Comparison of ENCODE assay signal across 17 cellular contexts in the genomic region with DNA sequence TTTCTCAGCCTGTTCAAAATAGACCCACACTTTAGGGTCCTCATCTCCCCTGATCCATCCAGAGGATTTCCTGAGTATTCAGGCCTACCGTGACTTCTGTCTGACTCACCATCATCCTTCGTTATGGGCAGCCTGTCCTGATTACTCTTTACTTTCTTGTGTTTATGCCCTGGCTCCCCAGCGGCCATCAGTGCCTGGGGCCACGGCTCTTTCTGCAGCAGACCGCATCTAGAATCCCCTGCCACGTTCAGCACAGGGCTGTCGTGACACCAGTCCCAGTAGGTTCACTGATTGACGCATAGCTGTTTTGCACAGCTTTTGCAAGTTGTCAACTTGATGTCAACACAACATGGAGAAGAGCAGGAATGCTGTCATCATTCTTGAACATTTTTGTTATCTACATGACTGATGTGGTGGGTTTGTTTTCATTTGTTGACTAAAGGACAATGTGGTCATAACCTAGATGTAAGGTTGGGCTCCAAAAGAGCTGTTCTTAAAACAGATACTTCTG.
A peak's percentile ranks its signal among the peaks of the same experiment; 100 is the strongest.
DNase-seq lines count a peak whose midpoint lies in the region; ATAC-seq and TF ChIP-seq lines count a peak whose summit lies in the region.
"Had no signal": no experiment of that assay in that cellular context is flagged by ENCODE, and none has a peak within 500 bp of the region (broad histone marks: within the 10 kb centered on the region; RNA-seq: fewer than 3 reads in every experiment).

No MANE protein-coding gene starts in this region.

- no peak overlapping the region for H2BK15ac ChIP-seq in neuronal stem cell (ENCODE audit: low read length)

- H2BK120ac ChIP-seq in neuronal stem cell (ENCODE audit: low read depth, low read length): no peak overlapping the region

- peak; percentile 29 for DNase-seq in ELR (ENCODE audit: low read depth)
- peak; percentile 91 for DNase-seq in M059J (ENCODE audit: low read depth)
- DNase-seq in endodermal cell: peak; percentile 36
- no peak for DNase-seq in neuronal stem cell (ENCODE audit: low spot score)
- DNase-seq in kidney glomerular epithelial cell (lab: John Stamatoyannopoulos, UW): no peak
- no peak for DNase-seq in testis
- DNase-seq: ACHN; BE2C; C1 segment of cervical spinal cord; Caco-2; CD4-positive, alpha-beta T cell; DMS153; DMS79 treated with DMSO at 0.1 percent for 48 hours; GOT3; H9 had no signal

- H3K4me1 ChIP-seq in endodermal cell (ENCODE audit: control insufficient read depth, insufficient read depth, low read length) (no peaks in the 10 kb centered on the region), neuronal stem cell (ENCODE audit: control insufficient read depth in 2 of 2, insufficient read depth in 1 of 2, low read depth in 1 of 2, low read length in 2 of 2) (peaks cover 13% of the 10 kb centered on the region in 2 donors), testis (no peaks in the 10 kb centered on the region)
- H3K4me1 ChIP-seq: Caco-2 had no signal

- peak overlapping the region; percentile 72 for H3K14ac ChIP-seq in neuronal stem cell (ENCODE audit: low read length)

- H3K27ac Mint-ChIP-seq in endodermal cell: no peak overlapping the region
- H3K27ac Mint-ChIP-seq: CD4-positive, alpha-beta T cell had no signal

- TF ChIP-seq CTCF in endodermal cell (conservative IDR thresholded peaks at IDR 0.05) (no peak), testis (IDR thresholded peaks at IDR 0.05) (no peak)

- H3K4me3 ChIP-seq in endodermal cell (ENCODE audit: low read length) (no peak overlapping the region), neuronal stem cell (ENCODE audit: low read length in 2 of 2) (no peak overlapping the region), testis (no peak overlapping the region)

- no peak overlapping the region for H3K4me3 Mint-ChIP-seq in endodermal cell
- H3K4me3 Mint-ChIP-seq: CD4-positive, alpha-beta T cell; H9 had no signal

- no peak for TF ChIP-seq POLR2A in testis (IDR thresholded peaks at IDR 0.05)

- no peak overlapping the region for H3K23ac ChIP-seq in neuronal stem cell (ENCODE audit: low read depth, low read length, poor library complexity)

- H3K36me3 Mint-ChIP-seq in endodermal cell (ENCODE audit: low read depth): no peaks in the 10 kb centered on the region

- no peak overlapping the region for H2BK5ac ChIP-seq in neuronal stem cell (ENCODE audit: low read length)

- H3K18ac ChIP-seq in neuronal stem cell (ENCODE audit: low read length): no peak overlapping the region

- no peaks in the 10 kb centered on the region for H3K9me3 Mint-ChIP-seq in endodermal cell
- H3K9me3 Mint-ChIP-seq: CD4-positive, alpha-beta T cell; H9 had no signal

- H3K4me2 ChIP-seq in neuronal stem cell (ENCODE audit: insufficient read depth, low read length, poor library complexity, severe bottlenecking): no peak overlapping the region
- H3K4me2 ChIP-seq: KMS-11 had no signal

- ATAC-seq in GM21367 (IDR thresholded peaks at IDR 0.05; ENCODE audit: unreplicated experiment): no peak

- H3K4ac ChIP-seq in neuronal stem cell (ENCODE audit: low read length): no peak overlapping the region

- H2AK5ac ChIP-seq in neuronal stem cell (ENCODE audit: low read depth, low read length): no peak overlapping the region

- peaks cover 7% of the 10 kb centered on the region for H3K4me1 Mint-ChIP-seq in endodermal cell

- no peak overlapping the region for H4K91ac ChIP-seq in neuronal stem cell (ENCODE audit: low read depth, low read length, poor library complexity)

- H3K27me3 Mint-ChIP-seq in endodermal cell (ENCODE audit: insufficient read depth): peaks cover 28% of the 10 kb centered on the region

- H3K79me1 ChIP-seq in neuronal stem cell (ENCODE audit: low read depth, low read length): peaks cover under 1% of the 10 kb centered on the region

- no peak overlapping the region for H2AFZ ChIP-seq in neuronal stem cell (ENCODE audit: low read length)

- H3K36me3 ChIP-seq in endodermal cell (ENCODE audit: control insufficient read depth, insufficient read depth, low read length) (no peaks in the 10 kb centered on the region), neuronal stem cell (replicated peaks in 1 of 2; ENCODE audit: control insufficient read depth in 2 of 2, insufficient read depth in 2 of 2, low read length in 2 of 2) (no peaks in the 10 kb centered on the region), testis (ENCODE audit: low read depth, missing control alignments) (no peaks in the 10 kb centered on the region)
- H3K36me3 ChIP-seq: BE2C had no signal

- intact Hi-C loops in testis (cut with DNase I; ENCODE audit: low total_unique reads): no loop called here

- no peak overlapping the region for H4K8ac ChIP-seq in neuronal stem cell (ENCODE audit: low read depth, low read length)

- no peak overlapping the region for H3K27ac ChIP-seq in endodermal cell (ENCODE audit: low read depth, low read length)
- no peak overlapping the region for H3K27ac ChIP-seq in neuronal stem cell (replicated peaks; ENCODE audit: low read length)
- H3K27ac ChIP-seq in testis: no peak overlapping the region
- H3K27ac ChIP-seq: KMS-11 had no signal

- H3K9ac ChIP-seq in endodermal cell (ENCODE audit: extremely low read depth, low read length, poor library complexity, severe bottlenecking) (no peak overlapping the region), neuronal stem cell (ENCODE audit: low read depth, low read length, poor library complexity) (no peak overlapping the region)
- H3K9ac ChIP-seq: KMS-11 had no signal

- WGBS in endodermal cell (ENCODE audit: insufficient coverage in 1 of 2, insufficient read length in 1 of 2), 2 experiments: 86 to 87% methylated on average over 4 to 8 of the region's 8 CpGs
- no CpG with 5 or more reads among the region's 8 CpGs for WGBS in neuronal stem cell (ENCODE audit: extremely low coverage in 2 of 2, insufficient read length in 2 of 2, insufficient replicate concordance in 1 of 2), 2 donors
- 89 to 93% methylated on average over 6 to 8 of the region's 8 CpGs for WGBS in testis, 2 donors

- no peaks in the 10 kb centered on the region for H3K9me3 ChIP-seq in endodermal cell (ENCODE audit: control insufficient read depth, low read length)
- no peaks in the 10 kb centered on the region for H3K9me3 ChIP-seq in neuronal stem cell (replicated peaks in 1 of 2; ENCODE audit: control insufficient read depth in 2 of 2, insufficient read depth in 1 of 2, low read depth in 1 of 2, low read length in 2 of 2)
- H3K9me3 ChIP-seq in testis: no peaks in the 10 kb centered on the region
- H3K9me3 ChIP-seq: BE2C, Caco-2 had no signal

- H2BK12ac ChIP-seq in neuronal stem cell (ENCODE audit: low read length): no peak overlapping the region

- H3K27me3 ChIP-seq in endodermal cell (ENCODE audit: control insufficient read depth, insufficient read depth, low read length, poor library complexity, severe bottlenecking): peaks cover 26% of the 10 kb centered on the region
- H3K27me3 ChIP-seq in neuronal stem cell (ENCODE audit: control insufficient read depth in 3 of 3, insufficient read depth in 3 of 3, low read depth in 1 of 3, low read length in 3 of 3): no peaks in the 10 kb centered on the region
- no peaks in the 10 kb centered on the region for H3K27me3 ChIP-seq in testis
- H3K27me3 ChIP-seq: BE2C had no signal

Comparison
In these comparisons a context has a peak if more than half of its experiments do, and no peak if none do; other contexts are left out.
1. DNase-seq: peak in ELR (single experiment), M059J (single experiment) and endodermal cell (single experiment); none in neuronal stem cell (single experiment), kidney glomerular epithelial cell (single experiment) and testis (single experiment).